In the genomic region with DNA sequence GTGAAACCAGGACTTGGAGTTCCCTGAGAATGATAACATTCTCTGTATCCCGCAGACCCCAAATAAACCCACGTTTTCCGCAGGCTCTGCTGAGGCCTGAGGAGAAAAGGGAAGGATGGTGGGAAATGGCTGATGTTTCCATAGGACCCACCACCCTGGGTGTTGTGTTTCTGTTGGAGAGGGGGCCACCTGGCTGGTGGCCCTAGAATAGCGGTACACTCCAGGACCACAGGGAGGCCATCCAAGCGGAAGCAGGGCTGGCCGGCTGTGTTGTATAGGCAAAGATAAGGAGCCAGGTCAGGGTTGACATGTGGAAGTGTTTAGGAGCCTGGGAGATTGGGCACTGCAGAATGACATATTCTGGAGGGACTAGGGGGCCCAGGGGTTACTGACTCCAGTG, we compare ENCODE assay signal across 1 cellular context.
TF ChIP-seq lines count a peak whose summit lies in the region.

No MANE protein-coding gene starts in this region.

TF ChIP-seq in K562, 482 proteins besides CTCF, POLR2A, EP300 and RAD21 (continued from another document and continues in another):
- TF ChIP-seq, protein P1, sequence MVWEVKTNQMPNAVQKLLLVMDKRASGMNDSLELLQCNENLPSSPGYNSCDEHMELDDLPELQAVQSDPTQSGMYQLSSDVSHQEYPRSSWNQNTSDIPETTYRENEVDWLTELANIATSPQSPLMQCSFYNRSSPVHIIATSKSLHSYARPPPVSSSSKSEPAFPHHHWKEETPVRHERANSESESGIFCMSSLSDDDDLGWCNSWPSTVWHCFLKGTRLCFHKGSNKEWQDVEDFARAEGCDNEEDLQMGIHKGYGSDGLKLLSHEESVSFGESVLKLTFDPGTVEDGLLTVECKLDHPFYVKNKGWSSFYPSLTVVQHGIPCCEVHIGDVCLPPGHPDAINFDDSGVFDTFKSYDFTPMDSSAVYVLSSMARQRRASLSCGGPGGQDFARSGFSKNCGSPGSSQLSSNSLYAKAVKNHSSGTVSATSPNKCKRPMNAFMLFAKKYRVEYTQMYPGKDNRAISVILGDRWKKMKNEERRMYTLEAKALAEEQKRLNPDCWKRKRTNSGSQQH (CRISPR knock-in tag; IDR thresholded peaks at IDR 0.05): no peak
- TF ChIP-seq ZNF445 (CRISPR knock-in tag; IDR thresholded peaks at IDR 0.05; ENCODE audit: low read depth): no peak
- TF ChIP-seq ZNF12 (CRISPR knock-in tag; IDR thresholded peaks at IDR 0.05): no peak
- no peak for TF ChIP-seq IRF2 (CRISPR knock-in tag; IDR thresholded peaks at IDR 0.05)
- TF ChIP-seq CCAR2 (IDR thresholded peaks at IDR 0.05; ENCODE audit: low read depth, low read length): no peak
- TF ChIP-seq, protein P2, sequence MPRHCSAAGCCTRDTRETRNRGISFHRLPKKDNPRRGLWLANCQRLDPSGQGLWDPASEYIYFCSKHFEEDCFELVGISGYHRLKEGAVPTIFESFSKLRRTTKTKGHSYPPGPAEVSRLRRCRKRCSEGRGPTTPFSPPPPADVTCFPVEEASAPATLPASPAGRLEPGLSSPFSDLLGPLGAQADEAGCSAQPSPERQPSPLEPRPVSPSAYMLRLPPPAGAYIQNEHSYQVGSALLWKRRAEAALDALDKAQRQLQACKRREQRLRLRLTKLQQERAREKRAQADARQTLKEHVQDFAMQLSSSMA (CRISPR knock-in tag; IDR thresholded peaks at IDR 0.05): no peak
- TF ChIP-seq ZNF3 (CRISPR knock-in tag; IDR thresholded peaks at IDR 0.05): no peak
- peak in 1 of 2 experiments; percentile 36; a peak in 1 of 4 replicates for TF ChIP-seq MAZ (CRISPR knock-in tag; conservative IDR thresholded peaks at IDR 0.05 in 1 of 2, IDR thresholded peaks at IDR 0.05 in 1 of 2)
- no peak for TF ChIP-seq EGR1 (conservative IDR thresholded peaks at IDR 0.05)
- no peak for TF ChIP-seq MCM2 (IDR thresholded peaks at IDR 0.05; ENCODE audit: low read depth)
- TF ChIP-seq ADNP (tag; IDR thresholded peaks at IDR 0.05): no peak
- no peak for TF ChIP-seq ZNF586 (CRISPR knock-in tag; conservative IDR thresholded peaks at IDR 0.05)
- TF ChIP-seq RCOR1 (IDR thresholded peaks at IDR 0.05; ENCODE audit: borderline replicate concordance in 1 of 2, low read depth in 2 of 2, low read length in 2 of 2): 0 out of 4 replicates have a peak, but pooled peaks of 1 of the 2 experiments have one; percentile 7
- peak in 1 of 2 experiments; percentile 42; a peak in 1 of 4 replicates for TF ChIP-seq SRF (CRISPR knock-in tag; IDR thresholded peaks at IDR 0.05)
- peak; percentile 43; the same call in 1 of the 2 replicates for TF ChIP-seq TEAD4 (IDR thresholded peaks at IDR 0.05; ENCODE audit: low read length)
- no peak for TF ChIP-seq TEAD4 (CRISPR knock-in tag; IDR thresholded peaks at IDR 0.05; ENCODE audit: borderline replicate concordance)
- no peak for TF ChIP-seq CHCHD3 (CRISPR knock-in tag; IDR thresholded peaks at IDR 0.05)
- TF ChIP-seq BRD4 (IDR thresholded peaks at IDR 0.05): no peak
- TF ChIP-seq STAT5B (CRISPR knock-in tag; IDR thresholded peaks at IDR 0.05): no peak
- TF ChIP-seq MED1 (CRISPR knock-in tag; IDR thresholded peaks at IDR 0.05; ENCODE audit: borderline replicate concordance): no peak
- 0 out of 2 replicates have a peak, but pooled peaks have one; percentile 17 for TF ChIP-seq SMC3 (conservative IDR thresholded peaks at IDR 0.05; ENCODE audit: insufficient read depth, low read depth, low read length)
- no peak for TF ChIP-seq TFAM (CRISPR knock-in tag; conservative IDR thresholded peaks at IDR 0.05)
- 0 out of 2 replicates have a peak, but pooled peaks have one; percentile 38 for TF ChIP-seq ZBTB7A (IDR thresholded peaks at IDR 0.05; ENCODE audit: borderline replicate concordance, control insufficient read depth, low read depth, low read length)
- TF ChIP-seq, protein P3, sequence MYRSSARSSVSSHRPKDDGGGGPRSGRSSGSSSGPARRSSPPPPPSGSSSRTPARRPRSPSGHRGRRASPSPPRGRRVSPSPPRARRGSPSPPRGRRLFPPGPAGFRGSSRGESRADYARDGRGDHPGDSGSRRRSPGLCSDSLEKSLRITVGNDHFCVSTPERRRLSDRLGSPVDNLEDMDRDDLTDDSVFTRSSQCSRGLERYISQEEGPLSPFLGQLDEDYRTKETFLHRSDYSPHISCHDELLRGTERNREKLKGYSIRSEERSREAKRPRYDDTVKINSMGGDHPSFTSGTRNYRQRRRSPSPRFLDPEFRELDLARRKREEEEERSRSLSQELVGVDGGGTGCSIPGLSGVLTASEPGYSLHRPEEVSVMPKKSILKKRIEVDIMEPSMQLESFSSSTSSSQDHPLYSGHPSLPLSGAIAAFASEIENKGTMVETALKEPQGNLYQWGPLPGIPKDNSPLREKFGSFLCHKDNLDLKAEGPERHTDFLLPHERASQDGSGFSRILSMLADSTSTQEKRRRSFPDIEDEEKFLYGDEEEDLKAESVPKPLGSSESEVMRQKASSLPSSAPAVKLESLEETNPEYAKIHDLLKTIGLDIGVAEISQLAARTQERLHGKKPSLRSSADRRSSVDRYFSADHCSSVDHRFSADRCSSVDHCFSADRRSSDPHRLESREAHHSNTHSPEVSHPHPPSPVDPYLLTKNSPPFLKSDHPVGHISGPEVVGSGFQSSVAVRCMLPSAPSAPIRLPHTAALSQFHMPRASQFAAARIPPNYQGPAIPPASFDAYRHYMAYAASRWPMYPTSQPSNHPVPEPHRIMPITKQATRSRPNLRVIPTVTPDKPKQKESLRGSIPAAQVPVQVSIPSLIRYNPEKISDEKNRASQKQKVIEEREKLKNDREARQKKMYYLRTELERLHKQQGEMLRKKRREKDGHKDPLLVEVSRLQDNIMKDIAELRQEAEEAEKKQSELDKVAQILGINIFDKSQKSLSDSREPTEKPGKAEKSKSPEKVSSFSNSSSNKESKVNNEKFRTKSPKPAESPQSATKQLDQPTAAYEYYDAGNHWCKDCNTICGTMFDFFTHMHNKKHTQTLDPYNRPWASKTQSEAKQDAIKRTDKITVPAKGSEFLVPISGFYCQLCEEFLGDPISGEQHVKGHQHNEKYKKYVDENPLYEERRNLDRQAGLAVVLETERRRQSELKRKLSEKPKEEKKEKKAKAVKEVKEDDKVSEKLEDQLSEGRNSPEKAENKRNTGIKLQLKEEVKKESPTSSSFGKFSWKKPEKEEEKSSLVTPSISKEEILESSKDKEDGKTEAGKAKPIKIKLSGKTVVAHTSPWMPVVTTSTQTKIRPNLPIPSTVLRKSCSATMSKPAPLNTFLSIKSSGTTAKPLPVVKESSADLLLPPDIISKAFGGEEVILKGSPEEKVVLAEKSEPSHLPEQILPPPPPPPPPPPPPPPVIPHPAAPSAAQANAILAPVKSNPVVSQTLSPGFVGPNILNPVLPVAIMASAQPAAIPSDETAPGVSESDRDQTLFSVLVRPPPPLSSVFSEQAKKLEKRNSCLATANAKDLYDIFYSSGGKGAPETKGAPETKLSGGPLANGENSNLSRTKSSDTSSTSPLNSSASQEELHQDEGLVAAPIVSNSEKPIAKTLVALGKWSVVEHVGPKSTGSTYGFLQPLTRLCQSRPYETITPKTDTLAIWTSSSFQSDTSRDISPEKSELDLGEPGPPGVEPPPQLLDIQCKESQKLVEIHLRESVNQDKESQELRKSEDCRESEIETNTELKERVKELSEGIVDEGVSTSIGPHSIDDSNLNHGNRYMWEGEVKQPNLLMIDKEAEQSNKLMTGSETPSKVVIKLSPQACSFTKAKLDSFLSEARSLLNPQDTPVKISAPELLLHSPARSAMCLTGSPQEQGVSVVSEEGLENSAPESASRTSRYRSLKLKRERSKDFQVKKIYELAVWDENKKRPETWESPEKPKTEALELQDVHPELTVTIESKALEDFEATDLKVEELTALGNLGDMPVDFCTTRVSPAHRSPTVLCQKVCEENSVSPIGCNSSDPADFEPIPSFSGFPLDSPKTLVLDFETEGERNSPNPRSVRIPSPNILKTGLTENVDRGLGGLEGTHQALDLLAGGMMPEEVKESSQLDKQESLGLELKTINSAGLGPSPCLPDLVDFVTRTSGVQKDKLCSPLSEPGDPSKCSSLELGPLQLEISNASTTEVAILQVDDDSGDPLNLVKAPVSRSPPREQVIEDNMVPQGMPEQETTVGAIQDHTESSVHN (IDR thresholded peaks at IDR 0.05; ENCODE audit: borderline replicate concordance in 1 of 2, low read depth in 1 of 2): no peak
- no peak for TF ChIP-seq ZNF57 (CRISPR knock-in tag; IDR thresholded peaks at IDR 0.05)
- 0 out of 3 replicates have a peak, but pooled peaks of 1 of the 2 experiments have one; percentile 17 for TF ChIP-seq CBX3 (IDR thresholded peaks at IDR 0.05; ENCODE audit: borderline replicate concordance in 1 of 2, low read length in 2 of 2)
- TF ChIP-seq MAFK (IDR thresholded peaks at IDR 0.05; ENCODE audit: low read length): no peak
- TF ChIP-seq, protein P4, sequence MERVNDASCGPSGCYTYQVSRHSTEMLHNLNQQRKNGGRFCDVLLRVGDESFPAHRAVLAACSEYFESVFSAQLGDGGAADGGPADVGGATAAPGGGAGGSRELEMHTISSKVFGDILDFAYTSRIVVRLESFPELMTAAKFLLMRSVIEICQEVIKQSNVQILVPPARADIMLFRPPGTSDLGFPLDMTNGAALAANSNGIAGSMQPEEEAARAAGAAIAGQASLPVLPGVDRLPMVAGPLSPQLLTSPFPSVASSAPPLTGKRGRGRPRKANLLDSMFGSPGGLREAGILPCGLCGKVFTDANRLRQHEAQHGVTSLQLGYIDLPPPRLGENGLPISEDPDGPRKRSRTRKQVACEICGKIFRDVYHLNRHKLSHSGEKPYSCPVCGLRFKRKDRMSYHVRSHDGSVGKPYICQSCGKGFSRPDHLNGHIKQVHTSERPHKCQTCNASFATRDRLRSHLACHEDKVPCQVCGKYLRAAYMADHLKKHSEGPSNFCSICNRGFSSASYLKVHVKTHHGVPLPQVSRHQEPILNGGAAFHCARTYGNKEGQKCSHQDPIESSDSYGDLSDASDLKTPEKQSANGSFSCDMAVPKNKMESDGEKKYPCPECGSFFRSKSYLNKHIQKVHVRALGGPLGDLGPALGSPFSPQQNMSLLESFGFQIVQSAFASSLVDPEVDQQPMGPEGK (CRISPR knock-in tag; IDR thresholded peaks at IDR 0.05; ENCODE audit: borderline replicate concordance): no peak
- TF ChIP-seq ETV5 (CRISPR knock-in tag; IDR thresholded peaks at IDR 0.05; ENCODE audit: low read depth): no peak; the same call in 1 of the 2 replicates
- TF ChIP-seq, protein P5, sequence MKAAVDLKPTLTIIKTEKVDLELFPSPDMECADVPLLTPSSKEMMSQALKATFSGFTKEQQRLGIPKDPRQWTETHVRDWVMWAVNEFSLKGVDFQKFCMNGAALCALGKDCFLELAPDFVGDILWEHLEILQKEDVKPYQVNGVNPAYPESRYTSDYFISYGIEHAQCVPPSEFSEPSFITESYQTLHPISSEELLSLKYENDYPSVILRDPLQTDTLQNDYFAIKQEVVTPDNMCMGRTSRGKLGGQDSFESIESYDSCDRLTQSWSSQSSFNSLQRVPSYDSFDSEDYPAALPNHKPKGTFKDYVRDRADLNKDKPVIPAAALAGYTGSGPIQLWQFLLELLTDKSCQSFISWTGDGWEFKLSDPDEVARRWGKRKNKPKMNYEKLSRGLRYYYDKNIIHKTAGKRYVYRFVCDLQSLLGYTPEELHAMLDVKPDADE (conservative IDR thresholded peaks at IDR 0.05; ENCODE audit: control insufficient read depth, low read depth, low read length): peak; percentile 46; the same call in 1 of the 2 replicates
- TF ChIP-seq FOXK2 (conservative IDR thresholded peaks at IDR 0.05 in 1 of 2, IDR thresholded peaks at IDR 0.05 in 1 of 2; ENCODE audit: low read depth in 2 of 2): peak; percentile 11 to 50; a peak in 2 of 4 replicates
- TF ChIP-seq, protein P6, sequence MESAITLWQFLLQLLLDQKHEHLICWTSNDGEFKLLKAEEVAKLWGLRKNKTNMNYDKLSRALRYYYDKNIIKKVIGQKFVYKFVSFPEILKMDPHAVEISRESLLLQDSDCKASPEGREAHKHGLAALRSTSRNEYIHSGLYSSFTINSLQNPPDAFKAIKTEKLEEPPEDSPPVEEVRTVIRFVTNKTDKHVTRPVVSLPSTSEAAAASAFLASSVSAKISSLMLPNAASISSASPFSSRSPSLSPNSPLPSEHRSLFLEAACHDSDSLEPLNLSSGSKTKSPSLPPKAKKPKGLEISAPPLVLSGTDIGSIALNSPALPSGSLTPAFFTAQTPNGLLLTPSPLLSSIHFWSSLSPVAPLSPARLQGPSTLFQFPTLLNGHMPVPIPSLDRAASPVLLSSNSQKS (CRISPR knock-in tag; IDR thresholded peaks at IDR 0.05): no peak
- TF ChIP-seq ZNF140 (CRISPR knock-in tag; IDR thresholded peaks at IDR 0.05): no peak
- TF ChIP-seq, protein P7, sequence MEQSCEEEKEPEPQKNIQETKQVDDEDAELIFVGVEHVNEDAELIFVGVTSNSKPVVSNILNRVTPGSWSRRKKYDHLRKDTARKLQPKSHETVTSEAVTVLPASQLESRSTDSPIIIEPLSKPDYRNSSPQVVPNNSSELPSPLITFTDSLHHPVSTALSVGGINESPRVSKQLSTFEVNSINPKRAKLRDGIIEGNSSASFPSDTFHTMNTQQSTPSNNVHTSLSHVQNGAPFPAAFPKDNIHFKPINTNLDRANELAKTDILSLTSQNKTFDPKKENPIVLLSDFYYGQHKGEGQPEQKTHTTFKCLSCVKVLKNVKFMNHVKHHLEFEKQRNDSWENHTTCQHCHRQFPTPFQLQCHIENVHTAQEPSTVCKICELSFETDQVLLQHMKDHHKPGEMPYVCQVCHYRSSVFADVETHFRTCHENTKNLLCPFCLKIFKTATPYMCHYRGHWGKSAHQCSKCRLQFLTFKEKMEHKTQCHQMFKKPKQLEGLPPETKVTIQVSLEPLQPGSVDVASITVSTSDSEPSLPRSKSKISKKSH (CRISPR knock-in tag; IDR thresholded peaks at IDR 0.05): no peak
- TF ChIP-seq, protein P8, sequence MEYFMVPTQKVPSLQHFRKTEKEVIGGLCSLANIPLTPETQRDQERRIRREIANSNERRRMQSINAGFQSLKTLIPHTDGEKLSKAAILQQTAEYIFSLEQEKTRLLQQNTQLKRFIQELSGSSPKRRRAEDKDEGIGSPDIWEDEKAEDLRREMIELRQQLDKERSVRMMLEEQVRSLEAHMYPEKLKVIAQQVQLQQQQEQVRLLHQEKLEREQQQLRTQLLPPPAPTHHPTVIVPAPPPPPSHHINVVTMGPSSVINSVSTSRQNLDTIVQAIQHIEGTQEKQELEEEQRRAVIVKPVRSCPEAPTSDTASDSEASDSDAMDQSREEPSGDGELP (CRISPR knock-in tag; IDR thresholded peaks at IDR 0.05; ENCODE audit: borderline replicate concordance): no peak
- TF ChIP-seq, protein P9, sequence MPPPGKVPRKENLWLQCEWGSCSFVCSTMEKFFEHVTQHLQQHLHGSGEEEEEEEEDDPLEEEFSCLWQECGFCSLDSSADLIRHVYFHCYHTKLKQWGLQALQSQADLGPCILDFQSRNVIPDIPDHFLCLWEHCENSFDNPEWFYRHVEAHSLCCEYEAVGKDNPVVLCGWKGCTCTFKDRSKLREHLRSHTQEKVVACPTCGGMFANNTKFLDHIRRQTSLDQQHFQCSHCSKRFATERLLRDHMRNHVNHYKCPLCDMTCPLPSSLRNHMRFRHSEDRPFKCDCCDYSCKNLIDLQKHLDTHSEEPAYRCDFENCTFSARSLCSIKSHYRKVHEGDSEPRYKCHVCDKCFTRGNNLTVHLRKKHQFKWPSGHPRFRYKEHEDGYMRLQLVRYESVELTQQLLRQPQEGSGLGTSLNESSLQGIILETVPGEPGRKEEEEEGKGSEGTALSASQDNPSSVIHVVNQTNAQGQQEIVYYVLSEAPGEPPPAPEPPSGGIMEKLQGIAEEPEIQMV (tag; conservative IDR thresholded peaks at IDR 0.05; ENCODE audit: low read depth): peak; percentile 93
- no peak for TF ChIP-seq NR2C1 (IDR thresholded peaks at IDR 0.05)
- peak; percentile 65 for TF ChIP-seq NR2C1 (tag; IDR thresholded peaks at IDR 0.05)
- no peak for TF ChIP-seq ARHGAP35 (IDR thresholded peaks at IDR 0.05; ENCODE audit: partially characterized antibody)
- no peak for TF ChIP-seq NR2C2 (CRISPR knock-in tag; IDR thresholded peaks at IDR 0.05)
- peak; percentile 23; the same call in 1 of the 2 replicates for TF ChIP-seq NR2C2 (tag; IDR thresholded peaks at IDR 0.05)
